18 cellular contexts compared by ENCODE assay signal in genomic region chr12:95230313-95230712, GRCh38.
"Had no signal": no experiment of that assay in that cellular context is flagged by ENCODE, and none has a peak within 500 bp of the region (broad histone marks: within the 10 kb centered on the region; RNA-seq: fewer than 3 reads in every experiment).

No MANE protein-coding gene starts in this region.

- DNase-seq: activated naive CD4-positive, alpha-beta T cell treated with anti-CD3 and anti-CD28 coated beads, Interleukin-2, amount 50 U/mL, for 16 hours; dorsolateral prefrontal cortex; hypothalamus; kidney; left ventricle myocardium inferior; mesenchymal stem cell; right cardiac atrium; small intestine; stimulated activated CD4-positive, alpha-beta T cell treated with anti-CD3 and anti-CD28 coated beads, Interleukin-4, amount 100 ng/mL, for 4 hours; stimulated activated CD8-positive, alpha-beta memory T cell treated with anti-CD3 and anti-CD28 coated beads, Interleukin-4, amount 100 ng/mL, for 48 hours; stimulated activated naive CD4-positive, alpha-beta T cell treated with Interleukin-2 at 50 U/mL for 16 hours; substantia nigra; transverse colon had no signal

- H3K27me3 ChIP-seq: dorsolateral prefrontal cortex, transverse colon had no signal

- ATAC-seq: activated CD4-positive, CD25-positive, alpha-beta regulatory T cell treated with anti-CD3 and anti-CD28 coated beads, Interleukin-2, amount 50 U/mL, for 24 hours; esophagus mucosa; natural killer cell treated with Interleukin-12 subunit alpha and Interleukin-12 subunit beta and Interleukin-15 and Interleukin-18, amount 100 ng/mL, for 72 hours had no signal

- H3K36me3 ChIP-seq: prostate gland had no signal

- H3K4me3 Mint-ChIP-seq: natural killer cell treated with Interleukin-12 subunit alpha and Interleukin-12 subunit beta and Interleukin-15 and Interleukin-18, amount 100 ng/mL, for 72 hours had no signal

- H3K9me3 Mint-ChIP-seq: activated T-helper 2 cell treated with anti-CD3 and anti-CD28 coated beads, Interferon-gamma antibody, Interleukin-2, Interleukin-4, amounts not matched to agents 10 μg/mL and 5 μg/mL and 100 μg/mL, durations not matched to agents 14 hours and 24 hours and 36 hours; natural killer cell treated with Interleukin-12 subunit alpha and Interleukin-12 subunit beta and Interleukin-15 and Interleukin-18, amount 100 ng/mL, for 72 hours had no signal

- H3K27ac ChIP-seq: dorsolateral prefrontal cortex, left ventricle myocardium inferior, prostate gland, transverse colon had no signal

- H3K9me3 ChIP-seq: left ventricle myocardium inferior, prostate gland, transverse colon had no signal

- H3K27ac Mint-ChIP-seq: activated T-helper 2 cell treated with anti-CD3 and anti-CD28 coated beads, Interferon-gamma antibody, Interleukin-2, Interleukin-4, amounts not matched to agents 10 μg/mL and 5 μg/mL and 100 μg/mL, durations not matched to agents 14 hours and 24 hours and 36 hours; natural killer cell treated with Interleukin-12 subunit alpha and Interleukin-12 subunit beta and Interleukin-15 and Interleukin-18, amount 100 ng/mL, for 72 hours had no signal

- H3K27me3 Mint-ChIP-seq: natural killer cell treated with Interleukin-12 subunit alpha and Interleukin-12 subunit beta and Interleukin-15 and Interleukin-18, amount 100 ng/mL, for 72 hours had no signal

- H3K4me1 ChIP-seq: prostate gland had no signal

- H3K4me3 ChIP-seq: dorsolateral prefrontal cortex, left ventricle myocardium inferior, prostate gland, transverse colon had no signal

- H3K36me3 Mint-ChIP-seq: natural killer cell treated with Interleukin-12 subunit alpha and Interleukin-12 subunit beta and Interleukin-15 and Interleukin-18, amount 100 ng/mL, for 72 hours had no signal
